ENCODE assay signal across 12 cellular contexts in the genomic region with DNA sequence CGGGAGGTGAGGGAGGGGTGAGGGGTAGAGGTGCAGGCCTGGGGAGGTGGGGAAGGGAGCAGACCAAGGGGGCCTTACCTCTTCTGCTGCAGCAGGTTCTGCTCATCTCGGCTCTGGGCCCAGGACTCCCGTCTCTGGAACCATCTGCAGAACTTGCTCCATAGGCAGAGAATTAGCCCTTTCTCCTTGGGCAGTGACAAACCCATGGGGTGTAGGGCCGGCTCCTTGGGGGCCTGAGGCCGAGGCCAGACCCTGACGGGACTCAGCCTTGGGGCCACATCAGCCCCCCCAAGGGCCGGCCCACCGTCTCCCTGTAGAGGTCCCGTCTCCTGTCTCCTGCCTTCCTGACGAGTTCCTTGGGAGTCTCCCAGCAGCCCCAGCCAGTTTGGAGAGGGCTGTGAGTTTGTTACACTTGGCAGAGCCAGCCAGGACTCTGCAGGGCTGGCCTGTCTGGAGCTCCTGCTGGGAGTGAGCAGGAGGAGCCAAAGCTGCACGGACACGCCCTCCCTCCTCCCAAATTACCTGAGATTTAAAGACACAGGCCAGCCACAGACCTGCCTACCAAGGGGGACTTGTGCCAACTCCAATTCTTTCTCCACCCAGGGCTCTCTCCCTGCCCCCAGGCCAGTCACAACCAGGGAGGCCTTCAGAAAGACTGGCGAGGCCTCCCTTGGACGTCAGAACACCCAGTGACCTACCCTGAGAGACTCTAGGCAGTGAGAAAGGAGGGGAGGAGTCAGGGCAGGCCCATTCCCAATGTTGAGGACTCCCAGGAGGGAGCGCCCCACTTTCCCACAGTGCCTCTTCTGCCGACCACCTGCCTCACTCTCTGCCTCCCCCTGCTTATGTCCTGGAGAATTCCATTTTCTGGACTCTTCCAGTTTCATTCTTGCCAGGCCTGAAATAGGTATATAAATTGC. TPM values are rescaled to one million over a fixed set of nuclear protein-coding genes. Genes with fewer than 3 reads are reported as not detected.
A peak's percentile ranks its signal among the peaks of the same experiment; 100 is the strongest.
DNase-seq lines count a peak whose midpoint lies in the region; ATAC-seq, FAIRE-seq and TF ChIP-seq lines count a peak whose summit lies in the region.
"Had no signal": no experiment of that assay in that cellular context is flagged by ENCODE, and none has a peak within 500 bp of the region (broad histone marks: within the 10 kb centered on the region; RNA-seq: fewer than 3 reads in every experiment).

A gene (minus strand): TSS at position 435 of the 920 bp plus-strand sequence.

- no peaks in the 10 kb centered on the region for H3K9me2 ChIP-seq in hepatocyte (replicated peaks; ENCODE audit: insufficient read depth)

- intact Hi-C loops in Panc1 (cut with micrococcal nuclease; ENCODE audit: unreplicated experiment) (no loop called here), pancreas (cut with DNase I) (no loop called here), vagina (cut with DNase I) (no loop called here)

- in situ Hi-C loops in G401 (cut with HindIII; ENCODE audit: low sequenced_read_pairs) = no loop called here
- in situ Hi-C loops in Panc1 (cut with HindIII; ENCODE audit: low pct_unique_long_range_greater_than_20kb, low sequenced_read_pairs) = no loop called here

- H3K4me2 ChIP-seq in hepatocyte = peak within 1 kb of the TSS; percentile 41
- H3K4me2 ChIP-seq: BLaER1 had no signal

- no peak for FAIRE-seq in pancreas (lab: Jason Lieb, UNC)

- BruUV-seq in Panc1 (replicated peaks; lab: Mats Ljungman, UMichigan) = no TSS peak

- H2AFZ ChIP-seq in hepatocyte = no peak within 1 kb of the TSS

- H4K20me1 ChIP-seq in hepatocyte (ENCODE audit: insufficient read depth, poor library complexity, severe bottlenecking) = no peaks in the 10 kb centered on the region
- H4K20me1 ChIP-seq: BLaER1 had no signal

- H3K27ac ChIP-seq in Panc1 (ENCODE audit: low read length) (no peak within 1 kb of the TSS), hepatocyte (no peak within 1 kb of the TSS), pancreas (peak within 1 kb of the TSS; percentile 36 to 73 (median 63)), vagina (no peak within 1 kb of the TSS)
- H3K27ac ChIP-seq: BLaER1 had no signal

- no peaks in the 10 kb centered on the region for H3K79me2 ChIP-seq in hepatocyte

- DNase-seq in G401 (ENCODE audit: low spot score) (peak; percentile 59), Panc1 (ENCODE audit: low read depth, low spot score) (no peak), hepatocyte (ENCODE audit: low spot score) (peak; percentile 53), pancreas (peak; percentile 68 to 89 (median 83)), D341Med (ENCODE audit: low spot score) (no peak), medulla oblongata (ENCODE audit: extremely low spot score) (no peak), vagina (ENCODE audit: extremely low spot score in 2 of 2) (no peak)
- DNase-seq: activated T-cell treated with anti-CD3 and anti-CD28 coated beads, Interleukin-2, amount 50 U/mL, for 48 hours; NCI-H1105; stimulated activated CD4-positive, alpha-beta T cell treated with anti-CD3 and anti-CD28 coated beads, Interleukin-15, amount 100 ng/mL, for 24 hours had no signal

- peaks cover 2% of the 10 kb centered on the region; the same call in 1 of the 2 replicates for H3K27me3 ChIP-seq in Panc1 (ENCODE audit: control insufficient read depth, insufficient read depth, low read length)
- H3K27me3 ChIP-seq in hepatocyte = no peaks in the 10 kb centered on the region
- no peaks in the 10 kb centered on the region for H3K27me3 ChIP-seq in pancreas
- H3K27me3 ChIP-seq in vagina = no peaks in the 10 kb centered on the region
- H3K27me3 ChIP-seq: BLaER1 had no signal

- ATAC-seq in Panc1 (peak; percentile 56; the same call in 1 of the 2 replicates), pancreas (peak; percentile 86 to 90 (median 89)), HG03139 (IDR thresholded peaks at IDR 0.05; ENCODE audit: unreplicated experiment) (no peak)

- TF ChIP-seq CTCF in Panc1 (IDR thresholded peaks at IDR 0.05) (no peak), hepatocyte (IDR thresholded peaks at IDR 0.05; ENCODE audit: poor library complexity) (no peak), pancreas (IDR thresholded peaks at IDR 0.05) (no peak), vagina (IDR thresholded peaks at IDR 0.05) (no peak)

- WGBS in hepatocyte (ENCODE audit: low lambda C conversion rate, missing lambda C conversion rate) = 54% methylated on average over 16 of the region's 16 CpGs
- WGBS in pancreas, 2 donors = 31 to 32% methylated on average over 16 of the region's 16 CpGs

- POLR2A ChIA-PET in Panc1 (lab: Charles Lee) = interaction anchor here (0.8 kb wide), 1 partner anchor 10 kb away, joined by 18 read pairs; no protein-coding TSS in a partner anchor

- CTCF ChIA-PET in Panc1 (lab: Charles Lee) = no interaction called here

- H3K4me3 ChIP-seq in Panc1 (ENCODE audit: low read depth in 2 of 2, low read length in 2 of 2) (no peak within 1 kb of the TSS), hepatocyte (no peak within 1 kb of the TSS), pancreas (peak within 1 kb of the TSS; percentile 21 to 46 (median 32)), vagina (no peak within 1 kb of the TSS)
- H3K4me3 ChIP-seq: BLaER1 had no signal

- H3K4me1 ChIP-seq in Panc1 (ENCODE audit: control insufficient read depth, insufficient read depth, low read length) (no peaks in the 10 kb centered on the region), hepatocyte (ENCODE audit: insufficient read depth) (no peaks in the 10 kb centered on the region), pancreas (no peaks in the 10 kb centered on the region), vagina (peaks cover 12% of the 10 kb centered on the region)
- H3K4me1 ChIP-seq: BLaER1 had no signal

- H3K36me3 ChIP-seq in Panc1 (ENCODE audit: control insufficient read depth, insufficient read depth, low read length) (no peaks in the 10 kb centered on the region), hepatocyte (replicated peaks; ENCODE audit: insufficient read depth, low read depth) (no peaks in the 10 kb centered on the region), pancreas (no peaks in the 10 kb centered on the region), vagina (no peaks in the 10 kb centered on the region)
- H3K36me3 ChIP-seq: BLaER1 had no signal

- H3K9me3 ChIP-seq in Panc1 (ENCODE audit: control insufficient read depth, insufficient read depth, low read depth, low read length) = no peaks in the 10 kb centered on the region
- H3K9me3 ChIP-seq in hepatocyte (ENCODE audit: low read depth) = no peaks in the 10 kb centered on the region
- H3K9me3 ChIP-seq in pancreas = no peaks in the 10 kb centered on the region
- no peaks in the 10 kb centered on the region for H3K9me3 ChIP-seq in vagina
- H3K9me3 ChIP-seq: BLaER1 had no signal

- no peak for TF ChIP-seq POLR2A in vagina (IDR thresholded peaks at IDR 0.05)

RNA-seq across cellular contexts. Expression of the gene that starts here (rescaled TPM):
- total RNA-seq in G401 (2014; rRNA removed; shearing (Covaris generic)) = not detected in 2 replicates
- total RNA-seq in Panc1 (2021; ENCODE audit: unreplicated experiment) (not detected), hepatocyte (3.5 and 5.9 TPM in 2 replicates), pancreas (10 to 100 TPM; 36.1 to 67.4 (median 47.5) TPM), vagina (7.9 TPM)
- polyA plus RNA-seq in Panc1 (2012; ENCODE audit: insufficient read length) = 0.12 TPM
- polyA plus RNA-seq in hepatocyte (3.7 and 8.5 TPM in 2 replicates), pancreas (100 to 1,000 TPM; 239 to 308 TPM)

Comparison
In these comparisons a context has a peak if more than half of its experiments do, and no peak if none do; other contexts are left out.
1. RNA of the gene that starts here (polyA plus RNA-seq): 239 to 308 TPM in pancreas; 3.7 to 8.5 TPM in hepatocyte; every median in the first group is over 10 times any median in the second.
2. Peak in DNase-seq in G401; RNA of the gene not detected or under 1 TPM.
3. Peak in ATAC-seq in Panc1; RNA of the gene not detected or under 1 TPM.
4. DNase-seq: peak in hepatocyte (single experiment) and pancreas (6 of 6); none in Panc1 (single experiment), D341Med (single experiment), medulla oblongata (single experiment) and vagina (0 of 2).
5. H3K27ac ChIP-seq: peak in pancreas (4 of 4); none in Panc1 (single experiment), hepatocyte (single experiment) and vagina (single experiment).
6. H3K4me3 ChIP-seq: peak in pancreas (4 of 4); none in Panc1 (0 of 2), hepatocyte (single experiment) and vagina (0 of 2).